11 cellular contexts compared by ENCODE assay signal in genomic region chr6:72740135-72740534, GRCh38.
A peak's percentile ranks its signal among the peaks of the same experiment; 100 is the strongest.
DNase-seq lines count a peak whose midpoint lies in the region; ATAC-seq and TF ChIP-seq lines count a peak whose summit lies in the region.
"Had no signal": no experiment of that assay in that cellular context is flagged by ENCODE, and none has a peak within 500 bp of the region (broad histone marks: within the 10 kb centered on the region; RNA-seq: fewer than 3 reads in every experiment).

No MANE protein-coding gene starts in this region.

- no peak overlapping the region for H3K4me3 Mint-ChIP-seq in activated CD4-positive, alpha-beta T cell treated with anti-CD3 and anti-CD28 coated beads, Interleukin-2, amount 10 ng/mL, durations not matched to agents 24 days and 14 days
- no peak overlapping the region for H3K4me3 Mint-ChIP-seq in activated CD4-positive, alpha-beta T cell treated with anti-CD3 and anti-CD28 coated beads, Interleukin-2, amount 10 ng/mL, durations not matched to agents 7 days and 5 days
- no peak overlapping the region for H3K4me3 Mint-ChIP-seq in CD14-positive monocyte

- no peaks in the 10 kb centered on the region for H3K9me3 Mint-ChIP-seq in activated CD4-positive, alpha-beta T cell treated with anti-CD3 and anti-CD28 coated beads, Interleukin-2, amount 10 ng/mL, durations not matched to agents 24 days and 14 days
- no peaks in the 10 kb centered on the region for H3K9me3 Mint-ChIP-seq in activated CD4-positive, alpha-beta T cell treated with anti-CD3 and anti-CD28 coated beads, Interleukin-2, amount 10 ng/mL, durations not matched to agents 7 days and 5 days
- H3K9me3 Mint-ChIP-seq in CD14-positive monocyte = peaks cover 0 to 3% (median 0%) of the 10 kb centered on the region in 7 donors

- H3K9ac ChIP-seq in skeletal muscle tissue (ENCODE audit: low read depth in 1 of 3, low read length in 3 of 3) (no peak overlapping the region), colonic mucosa (ENCODE audit: low read depth in 2 of 2, low read length in 2 of 2) (no peak overlapping the region)

- H3K27me3 Mint-ChIP-seq in activated CD4-positive, alpha-beta T cell treated with anti-CD3 and anti-CD28 coated beads, Interleukin-2, amount 10 ng/mL, durations not matched to agents 24 days and 14 days = no peaks in the 10 kb centered on the region
- no peaks in the 10 kb centered on the region for H3K27me3 Mint-ChIP-seq in activated CD4-positive, alpha-beta T cell treated with anti-CD3 and anti-CD28 coated beads, Interleukin-2, amount 10 ng/mL, durations not matched to agents 7 days and 5 days
- peaks cover 0 to 1% (median 0%) of the 10 kb centered on the region in 3 donors for H3K27me3 Mint-ChIP-seq in CD14-positive monocyte (ENCODE audit: low read depth in 3 of 3)

- ATAC-seq in GM21717 (IDR thresholded peaks at IDR 0.05; ENCODE audit: unreplicated experiment) (peak; percentile 91), HG03439 (IDR thresholded peaks at IDR 0.05; ENCODE audit: unreplicated experiment) (peak; percentile 84), left ventricle myocardium superior (no peak)
- ATAC-seq: heart right ventricle had no signal

- no peak for TF ChIP-seq CTCF in CD14-positive monocyte (IDR thresholded peaks at IDR 0.05)
- no peak for TF ChIP-seq CTCF in colonic mucosa (IDR thresholded peaks at IDR 0.05)

- peaks cover 31% of the 10 kb centered on the region for H3K4me1 Mint-ChIP-seq in activated CD4-positive, alpha-beta T cell treated with anti-CD3 and anti-CD28 coated beads, Interleukin-2, amount 10 ng/mL, durations not matched to agents 24 days and 14 days
- peaks cover 17% of the 10 kb centered on the region for H3K4me1 Mint-ChIP-seq in activated CD4-positive, alpha-beta T cell treated with anti-CD3 and anti-CD28 coated beads, Interleukin-2, amount 10 ng/mL, durations not matched to agents 7 days and 5 days
- peaks cover 31% of the 10 kb centered on the region for H3K4me1 Mint-ChIP-seq in CD14-positive monocyte

- CTCF ChIA-PET in activated CD4-positive, alpha-beta T cell treated with anti-CD3 and anti-CD28 coated beads, Interleukin-2, amount 10 ng/mL, durations not matched to agents 7 days and 5 days (lab: Charles Lee) = no interaction called here

- peak overlapping the region; percentile 0 for H3K27ac Mint-ChIP-seq in activated CD4-positive, alpha-beta T cell treated with anti-CD3 and anti-CD28 coated beads, Interleukin-2, amount 10 ng/mL, durations not matched to agents 24 days and 14 days
- no peak overlapping the region for H3K27ac Mint-ChIP-seq in activated CD4-positive, alpha-beta T cell treated with anti-CD3 and anti-CD28 coated beads, Interleukin-2, amount 10 ng/mL, durations not matched to agents 7 days and 5 days
- no peak overlapping the region for H3K27ac Mint-ChIP-seq in CD14-positive monocyte

- POLR2A ChIA-PET in activated CD4-positive, alpha-beta T cell treated with anti-CD3 and anti-CD28 coated beads, Interleukin-2, amount 10 ng/mL, durations not matched to agents 7 days and 5 days (lab: Charles Lee) = no interaction called here

- DNase-seq in activated CD4-positive, alpha-beta T cell treated with anti-CD3 and anti-CD28 coated beads, Interleukin-2, amount 10 ng/mL, durations not matched to agents 24 days and 14 days = peak; percentile 59
- no peak for DNase-seq in activated CD4-positive, alpha-beta T cell treated with anti-CD3 and anti-CD28 coated beads, Interleukin-2, amount 10 ng/mL, durations not matched to agents 7 days and 5 days
- DNase-seq in CD14-positive monocyte (ENCODE audit: low spot score) (no peak), colonic mucosa (no peak), left ventricle myocardium superior (no peak)
- DNase-seq: heart right ventricle; NCI-H187; stimulated activated CD8-positive, alpha-beta memory T cell treated with anti-CD3 and anti-CD28 coated beads, Interleukin-4, amount 100 ng/mL, for 48 hours had no signal

- H3K4me3 ChIP-seq in skeletal muscle tissue (ENCODE audit: low read length in 3 of 3) = no peak overlapping the region
- no peak overlapping the region for H3K4me3 ChIP-seq in colonic mucosa
- H3K4me3 ChIP-seq: heart right ventricle had no signal

- intact Hi-C loops in activated CD4-positive, alpha-beta T cell treated with anti-CD3 and anti-CD28 coated beads, Interleukin-2, amount 10 ng/mL, durations not matched to agents 24 days and 14 days (cut with micrococcal nuclease) = loop anchor here (5.0 kb wide), 1 partner anchor 87 kb away; no protein-coding TSS in a partner anchor
- intact Hi-C loops in CD14-positive monocyte (cut with micrococcal nuclease) = no loop called here
- intact Hi-C loops in colonic mucosa (cut with DNase I) = no loop called here
- intact Hi-C loops in left ventricle myocardium superior (cut with micrococcal nuclease) = no loop called here

- H3K9me3 ChIP-seq in skeletal muscle tissue (ENCODE audit: control insufficient read depth in 3 of 3, low read length in 3 of 3) (no peaks in the 10 kb centered on the region), colonic mucosa (no peaks in the 10 kb centered on the region)
- H3K9me3 ChIP-seq: heart right ventricle had no signal

- peaks cover 3% of the 10 kb centered on the region for H3K36me3 Mint-ChIP-seq in activated CD4-positive, alpha-beta T cell treated with anti-CD3 and anti-CD28 coated beads, Interleukin-2, amount 10 ng/mL, durations not matched to agents 24 days and 14 days (ENCODE audit: low read depth)
- H3K36me3 Mint-ChIP-seq in activated CD4-positive, alpha-beta T cell treated with anti-CD3 and anti-CD28 coated beads, Interleukin-2, amount 10 ng/mL, durations not matched to agents 7 days and 5 days (ENCODE audit: low read depth) = no peaks in the 10 kb centered on the region
- no peaks in the 10 kb centered on the region for H3K36me3 Mint-ChIP-seq in CD14-positive monocyte

- H3K27me3 ChIP-seq in skeletal muscle tissue (ENCODE audit: control insufficient read depth in 3 of 3, insufficient read depth in 3 of 3, low read length in 3 of 3) (no peaks in the 10 kb centered on the region), colonic mucosa (no peaks in the 10 kb centered on the region)
- H3K27me3 ChIP-seq: heart right ventricle had no signal

- H3K36me3 ChIP-seq in skeletal muscle tissue (ENCODE audit: control insufficient read depth in 3 of 3, insufficient read depth in 3 of 3, low read length in 3 of 3) = no peaks in the 10 kb centered on the region
- no peaks in the 10 kb centered on the region for H3K36me3 ChIP-seq in colonic mucosa
- H3K36me3 ChIP-seq: heart right ventricle had no signal

- H3K4me1 ChIP-seq in skeletal muscle tissue (ENCODE audit: control insufficient read depth in 3 of 3, insufficient read depth in 3 of 3, low read length in 3 of 3) = peaks cover 11 to 21% (median 15%) of the 10 kb centered on the region in 3 donors
- no peaks in the 10 kb centered on the region for H3K4me1 ChIP-seq in colonic mucosa
- H3K4me1 ChIP-seq: heart right ventricle had no signal

- H3K27ac ChIP-seq in skeletal muscle tissue (ENCODE audit: low read depth, low read length) (peak overlapping the region; percentile 11), colonic mucosa (no peak overlapping the region)
- H3K27ac ChIP-seq: heart right ventricle had no signal
